In genomic region chr17:39928868-39929651, GRCh38 we compare ENCODE assay signal across 2 cellular contexts.
TF ChIP-seq lines count a peak whose summit lies in the region.

No MANE protein-coding gene starts in this region.

TF ChIP-seq in A549, 52 proteins besides CTCF, POLR2A, EP300 and RAD21 (continued from another document):
- TF ChIP-seq REST (IDR thresholded peaks at IDR 0.05) (no peak), ZNF302 (CRISPR knock-in tag; IDR thresholded peaks at IDR 0.05) (no peak), CHD2 (IDR thresholded peaks at IDR 0.05; ENCODE audit: low read length, partially characterized antibody) (no peak), TFCP2L1 (CRISPR knock-in tag; IDR thresholded peaks at IDR 0.05) (no peak), KDM1A (IDR thresholded peaks at IDR 0.05; ENCODE audit: low read depth) (no peak), HEYL (CRISPR knock-in tag; IDR thresholded peaks at IDR 0.05) (no peak), MAFK (IDR thresholded peaks at IDR 0.05; ENCODE audit: partially characterized antibody) (peak; percentile 14), EHMT2 (IDR thresholded peaks at IDR 0.05; ENCODE audit: low read depth) (no peak), JUNB (IDR thresholded peaks at IDR 0.05) (peak; percentile 50; the same call in 1 of the 2 replicates), HOXB13 (CRISPR knock-in tag; IDR thresholded peaks at IDR 0.05; ENCODE audit: low read depth) (no peak), FOSL2 (IDR thresholded peaks at IDR 0.05) (peak; percentile 43; the same call in 1 of the 2 replicates), FOSL2 (CRISPR knock-in tag; IDR thresholded peaks at IDR 0.05) (peak; percentile 86), GATA3 (IDR thresholded peaks at IDR 0.05; ENCODE audit: borderline replicate concordance) (peak; percentile 36; the same call in 1 of the 2 replicates), HES2 (IDR thresholded peaks at IDR 0.05) (no peak), CHD4 (IDR thresholded peaks at IDR 0.05; ENCODE audit: borderline replicate concordance) (no peak)
TF ChIP-seq in A549: peak in this region for 4.

TF ChIP-seq in HEK293, 187 proteins besides CTCF, POLR2A, EP300 and RAD21 (continued from another document):
- TF ChIP-seq SP7 (tag by site-specific recombination; IDR thresholded peaks at IDR 0.05): peak; percentile 97
- no peak for TF ChIP-seq ZNF37A (tag by site-specific recombination; IDR thresholded peaks at IDR 0.05)
- peak; percentile 68; the same call in 1 of the 2 replicates for TF ChIP-seq ZNF639 (tag by site-specific recombination; IDR thresholded peaks at IDR 0.05)
- peak; percentile 26; the same call in 1 of the 2 replicates for TF ChIP-seq PRDM1 (tag by site-specific recombination; IDR thresholded peaks at IDR 0.05)
- TF ChIP-seq PATZ1 (tag by site-specific recombination; IDR thresholded peaks at IDR 0.05): no peak
- no peak for TF ChIP-seq ZNF16 (tag by site-specific recombination; IDR thresholded peaks at IDR 0.05; ENCODE audit: low read depth)
- TF ChIP-seq ZBTB21 (tag by site-specific recombination; IDR thresholded peaks at IDR 0.05): peak; percentile 81
- TF ChIP-seq ZNF239 (tag by site-specific recombination; IDR thresholded peaks at IDR 0.05): no peak
- TF ChIP-seq ZBTB48 (tag by site-specific recombination; IDR thresholded peaks at IDR 0.05): 0 out of 2 replicates have a peak, but pooled peaks have one; percentile 36
- TF ChIP-seq ZNF654 (tag by site-specific recombination; IDR thresholded peaks at IDR 0.05; ENCODE audit: low read depth): no peak
- TF ChIP-seq PRDM6 (tag by site-specific recombination; IDR thresholded peaks at IDR 0.05): 0 out of 2 replicates have a peak, but pooled peaks have one; percentile 45
- peak; percentile 67; the same call in 1 of the 2 replicates for TF ChIP-seq ZNF660 (tag by site-specific recombination; IDR thresholded peaks at IDR 0.05)
- no peak for TF ChIP-seq ZNF513 (tag by site-specific recombination; IDR thresholded peaks at IDR 0.05)
- TF ChIP-seq INSM2 (tag by site-specific recombination; IDR thresholded peaks at IDR 0.05): peak; percentile 82
- TF ChIP-seq TSHZ1 (tag by site-specific recombination; IDR thresholded peaks at IDR 0.05; ENCODE audit: borderline replicate concordance): peak; percentile 26; the same call in 1 of the 2 replicates
- TF ChIP-seq ZNF558 (tag by site-specific recombination; IDR thresholded peaks at IDR 0.05): 0 out of 2 replicates have a peak, but pooled peaks have one; percentile 41
- no peak for TF ChIP-seq ZFP41 (tag by site-specific recombination; IDR thresholded peaks at IDR 0.05; ENCODE audit: borderline replicate concordance)
- no peak for TF ChIP-seq ZNF404 (tag by site-specific recombination; IDR thresholded peaks at IDR 0.05)
- TF ChIP-seq ZNF629 (tag by site-specific recombination; IDR thresholded peaks at IDR 0.05): peak; percentile 94
- peak; percentile 37 for TF ChIP-seq ZBTB17 (tag by site-specific recombination; IDR thresholded peaks at IDR 0.05)
